ENCODE assay signal across 8 cellular contexts in genomic region chr12:122974274-122974891, GRCh38. TPM values are rescaled to one million over a fixed set of nuclear protein-coding genes. Genes with fewer than 3 reads are reported as not detected.
DNase-seq lines count a peak whose midpoint lies in the region; ATAC-seq, FAIRE-seq and TF ChIP-seq lines count a peak whose summit lies in the region.

No MANE protein-coding gene starts in this region.

- TF ChIP-seq CTCF in chondrocyte (IDR thresholded peaks at IDR 0.05) = no peak
- no peak for TF ChIP-seq CTCF in kidney (IDR thresholded peaks at IDR 0.05; ENCODE audit: borderline replicate concordance, extremely low read depth, insufficient read depth)

- no peaks in the 10 kb centered on the region for H3K36me3 Mint-ChIP-seq in chondrocyte (ENCODE audit: low read depth)

- peak overlapping the region; percentile 57 to 90 for H3K9ac ChIP-seq in kidney (ENCODE audit: low read length in 2 of 2)

- peak overlapping the region; percentile 94 to 99 for H3K27ac ChIP-seq in kidney (ENCODE audit: low read depth in 2 of 2, low read length in 2 of 2)

- peaks cover 0 to 3% of the 10 kb centered on the region in 2 donors for H3K36me3 ChIP-seq in kidney (ENCODE audit: control insufficient read depth in 1 of 2, insufficient read depth in 2 of 2, low read length in 2 of 2)

- H3K4me3 ChIP-seq in kidney (ENCODE audit: low read length in 2 of 2) = peak overlapping the region; percentile 96 to 98

- no peaks in the 10 kb centered on the region for H3K27me3 Mint-ChIP-seq in chondrocyte (ENCODE audit: low read depth)

- peaks cover 29% of the 10 kb centered on the region for H3K4me1 Mint-ChIP-seq in chondrocyte (ENCODE audit: low read depth)

- peak overlapping the region; percentile 94 for H3K4me3 Mint-ChIP-seq in chondrocyte (ENCODE audit: unreplicated experiment)

- intact Hi-C loops in kidney (cut with DNase I) = no loop called here

- peak; percentile 30 for FAIRE-seq in kidney (lab: Jason Lieb, UNC)

- H3K4me1 ChIP-seq in kidney (ENCODE audit: control insufficient read depth in 1 of 2, insufficient read depth in 1 of 2, low read depth in 1 of 2, low read length in 2 of 2) = peaks cover 7 to 22% of the 10 kb centered on the region in 2 donors

- ATAC-seq in HG03439 (IDR thresholded peaks at IDR 0.05; ENCODE audit: unreplicated experiment) = peak; percentile 73

- H3K27ac Mint-ChIP-seq in chondrocyte (ENCODE audit: unreplicated experiment) = peak overlapping the region; percentile 99

- no peaks in the 10 kb centered on the region for H3K9me3 ChIP-seq in kidney (ENCODE audit: control insufficient read depth in 1 of 2, low read length in 2 of 2)

- H3K9me3 Mint-ChIP-seq in chondrocyte (ENCODE audit: low read depth) = no peaks in the 10 kb centered on the region

- DNase-seq in Ammon's horn (ENCODE audit: low spot score) (peak; percentile 98), GM19238 (ENCODE audit: insufficient read length, low spot score) (peak; percentile 86), NCI-H510A (lab: John Stamatoyannopoulos, UW) (peak; percentile 99), chondrocyte (ENCODE audit: low spot score) (peak; percentile 98), kidney (peak; percentile 99)
- DNase-seq in activated CD4-positive, alpha-beta T cell treated with anti-CD3 and anti-CD28 coated beads for 24 hours (ENCODE audit: low read depth in 2 of 2) = peak; percentile 99
- peak; percentile 97 to 98 for DNase-seq in stimulated activated CD4-positive, alpha-beta T cell treated with anti-CD3 and anti-CD28 coated beads, Interleukin-15, amount 100 ng/mL, for 1 hour (ENCODE audit: low read depth in 1 of 2, low spot score in 1 of 2)

RNA-seq across cellular contexts. Expression of gene OGFOD2, which starts 0.7 kb away (rescaled TPM):
- total RNA-seq in chondrocyte = 12.0 to 13.7 TPM (median 13.5 TPM) in 3 replicates
- total RNA-seq in kidney = 22.9 TPM
- 27.5 TPM for polyA plus RNA-seq in kidney (ENCODE audit: insufficient read depth, low read depth, low replicate concordance)

RNA-seq across cellular contexts. Expression of gene ARL6IP4, which starts 6.1 kb away (rescaled TPM):
- total RNA-seq in chondrocyte (145 to 165 TPM (median 146 TPM) in 3 replicates), kidney (168 TPM)
- 362 TPM for polyA plus RNA-seq in kidney (ENCODE audit: insufficient read depth, low read depth, low replicate concordance)

RNA-seq across cellular contexts. Expression of gene ABCB9, which starts 8.1 kb away (rescaled TPM):
- 12.9 to 21.6 TPM (median 14.2 TPM) in 3 replicates for total RNA-seq in chondrocyte
- 7.6 TPM for total RNA-seq in kidney
- 4.6 TPM for polyA plus RNA-seq in kidney (ENCODE audit: insufficient read depth, low read depth, low replicate concordance)

Comparison
In these comparisons a context has a peak if more than half of its experiments do, and no peak if none do; other contexts are left out.
1. Peak in every context shown above with its lines: DNase-seq, ATAC-seq, H3K4me3 ChIP-seq and H3K27ac ChIP-seq.